10 cellular contexts compared by ENCODE assay signal in genomic region chr22:17777717-17778044, GRCh38. TPM values are rescaled to one million over a fixed set of nuclear protein-coding genes. Genes with fewer than 3 reads are reported as not detected.
DNase-seq lines count a peak whose midpoint lies in the region; ATAC-seq and TF ChIP-seq lines count a peak whose summit lies in the region.
"Had no signal": no experiment of that assay in that cellular context is flagged by ENCODE, and none has a peak within 500 bp of the region (broad histone marks: within the 10 kb centered on the region; RNA-seq: fewer than 3 reads in every experiment).

No MANE protein-coding gene starts in this region.

- DNase-seq in activated CD4-positive, alpha-beta T cell treated with anti-CD3 and anti-CD28 coated beads for 36 hours, result no peak
- DNase-seq in activated CD4-positive, alpha-beta T cell treated with anti-CD3 and anti-CD28 coated beads, Interleukin-2, amount 50 U/mL, for 48 hours, result no peak
- DNase-seq in immature natural killer cell, result no peak
- no peak for DNase-seq in stimulated activated effector memory CD8-positive, alpha-beta T cell treated with anti-CD3 and anti-CD28 coated beads, Interleukin-12 subunit alpha, Interleukin-12 subunit beta, amount 100 ng/mL, for 72 hours (ENCODE audit: low spot score in 2 of 2)
- no peak for DNase-seq in NCI-H526 (lab: John Stamatoyannopoulos, UW)
- DNase-seq in foreskin keratinocyte, result no peak
- DNase-seq: NCI-H1694 treated with DMSO at 0.1 percent for 48 hours, retina had no signal

- H3K79me2 ChIP-seq in SU-DHL-6 (ENCODE audit: insufficient read depth, low read length), result no peaks in the 10 kb centered on the region; the same call in 1 of the 2 replicates

- no peaks in the 10 kb centered on the region for H3K9me3 Mint-ChIP-seq in activated CD4-positive, alpha-beta T cell treated with anti-CD3 and anti-CD28 coated beads for 36 hours (ENCODE audit: low read depth)
- H3K9me3 Mint-ChIP-seq in immature natural killer cell, result no peaks in the 10 kb centered on the region
- no peaks in the 10 kb centered on the region for H3K9me3 Mint-ChIP-seq in stimulated activated effector memory CD8-positive, alpha-beta T cell treated with anti-CD3 and anti-CD28 coated beads, Interleukin-12 subunit alpha, Interleukin-12 subunit beta, amount 100 ng/mL, for 72 hours

- TF ChIP-seq CTCF in SU-DHL-6 (IDR thresholded peaks at IDR 0.05; ENCODE audit: insufficient read depth, low read length, poor library complexity, severe bottlenecking) (no peak), foreskin keratinocyte (conservative IDR thresholded peaks at IDR 0.05) (no peak)

- H3K4me3 ChIP-seq in SU-DHL-6 (ENCODE audit: insufficient read depth, low read length, poor library complexity, severe bottlenecking), result peak overlapping the region; percentile 40

- no peaks in the 10 kb centered on the region for H4K20me1 ChIP-seq in SU-DHL-6 (ENCODE audit: low read depth, low read length)

- ATAC-seq in activated CD4-positive, alpha-beta T cell treated with anti-CD3 and anti-CD28 coated beads for 36 hours, result no peak
- no peak for ATAC-seq in stimulated activated effector memory CD8-positive, alpha-beta T cell treated with anti-CD3 and anti-CD28 coated beads, Interleukin-12 subunit alpha, Interleukin-12 subunit beta, amount 100 ng/mL, for 72 hours
- ATAC-seq in HG03139 (IDR thresholded peaks at IDR 0.05; ENCODE audit: unreplicated experiment) (no peak), foreskin keratinocyte (no peak)

- intact Hi-C loops in activated CD4-positive, alpha-beta T cell treated with anti-CD3 and anti-CD28 coated beads for 36 hours (cut with DNase I, micrococcal nuclease), result loop anchor here (1.0 to 5.0 kb wide), 2 partner anchors 10 to 560 kb away; partner anchors contain the start of gene ADA2 (in 1 of the 2)

- H3K27ac ChIP-seq in SU-DHL-6 (ENCODE audit: low read depth, low read length) (no peak overlapping the region), foreskin keratinocyte (no peak overlapping the region)

- H3K27ac Mint-ChIP-seq in activated CD4-positive, alpha-beta T cell treated with anti-CD3 and anti-CD28 coated beads for 36 hours, result peak overlapping the region; percentile 99
- H3K27ac Mint-ChIP-seq in immature natural killer cell, result peak overlapping the region; percentile 95 to 99 (median 98)
- peak overlapping the region; percentile 98 for H3K27ac Mint-ChIP-seq in stimulated activated effector memory CD8-positive, alpha-beta T cell treated with anti-CD3 and anti-CD28 coated beads, Interleukin-12 subunit alpha, Interleukin-12 subunit beta, amount 100 ng/mL, for 72 hours

- no peaks in the 10 kb centered on the region for H3K9me3 ChIP-seq in SU-DHL-6 (ENCODE audit: insufficient read depth, low read length)

- H3K4me1 Mint-ChIP-seq in activated CD4-positive, alpha-beta T cell treated with anti-CD3 and anti-CD28 coated beads for 36 hours, result peaks cover 83% of the 10 kb centered on the region
- peaks cover 85 to 87% of the 10 kb centered on the region in 2 donors for H3K4me1 Mint-ChIP-seq in immature natural killer cell
- peaks cover 79% of the 10 kb centered on the region for H3K4me1 Mint-ChIP-seq in stimulated activated effector memory CD8-positive, alpha-beta T cell treated with anti-CD3 and anti-CD28 coated beads, Interleukin-12 subunit alpha, Interleukin-12 subunit beta, amount 100 ng/mL, for 72 hours

- no peaks in the 10 kb centered on the region for H3K27me3 Mint-ChIP-seq in activated CD4-positive, alpha-beta T cell treated with anti-CD3 and anti-CD28 coated beads for 36 hours
- H3K27me3 Mint-ChIP-seq in immature natural killer cell (ENCODE audit: low read depth in 3 of 3), result peaks cover 7 to 25% (median 10%) of the 10 kb centered on the region in 3 donors

- peak overlapping the region; percentile 58 for H3K9ac ChIP-seq in SU-DHL-6 (ENCODE audit: low read length)

- no peak overlapping the region for H2AFZ ChIP-seq in SU-DHL-6 (ENCODE audit: low read depth, low read length, severe bottlenecking)

- H3F3A ChIP-seq in SU-DHL-6 (ENCODE audit: insufficient read depth), result peaks cover 5% of the 10 kb centered on the region; the same call in 1 of the 2 replicates

- peaks cover 9% of the 10 kb centered on the region for H3K4me1 ChIP-seq in foreskin keratinocyte

- H3K36me3 ChIP-seq in SU-DHL-6 (ENCODE audit: low read length), result no peaks in the 10 kb centered on the region

- POLR2A ChIA-PET in activated CD4-positive, alpha-beta T cell treated with anti-CD3 and anti-CD28 coated beads for 36 hours (lab: Charles Lee), result interaction anchor here (0.6 kb wide), 1 partner anchor 671 kb away, joined by 3 read pairs; no protein-coding TSS in a partner anchor

- no peaks in the 10 kb centered on the region for H3K9me2 ChIP-seq in SU-DHL-6 (replicated peaks; ENCODE audit: insufficient read depth, low read length)

- peaks cover 3% of the 10 kb centered on the region for H3K36me3 Mint-ChIP-seq in activated CD4-positive, alpha-beta T cell treated with anti-CD3 and anti-CD28 coated beads for 36 hours (ENCODE audit: low read depth)
- no peaks in the 10 kb centered on the region for H3K36me3 Mint-ChIP-seq in immature natural killer cell
- H3K36me3 Mint-ChIP-seq in stimulated activated effector memory CD8-positive, alpha-beta T cell treated with anti-CD3 and anti-CD28 coated beads, Interleukin-12 subunit alpha, Interleukin-12 subunit beta, amount 100 ng/mL, for 72 hours, result peaks cover 5% of the 10 kb centered on the region

- H3K27me3 ChIP-seq in SU-DHL-6 (ENCODE audit: low read length) (no peaks in the 10 kb centered on the region), foreskin keratinocyte (peaks cover 8% of the 10 kb centered on the region)

- peak overlapping the region; percentile 53 for H3K4me2 ChIP-seq in SU-DHL-6 (ENCODE audit: low read depth, low read length, poor library complexity, severe bottlenecking)

- peak overlapping the region; percentile 89 for H3K4me3 Mint-ChIP-seq in activated CD4-positive, alpha-beta T cell treated with anti-CD3 and anti-CD28 coated beads for 36 hours
- peak overlapping the region; percentile 93 to 98 (median 95) for H3K4me3 Mint-ChIP-seq in immature natural killer cell
- H3K4me3 Mint-ChIP-seq in stimulated activated effector memory CD8-positive, alpha-beta T cell treated with anti-CD3 and anti-CD28 coated beads, Interleukin-12 subunit alpha, Interleukin-12 subunit beta, amount 100 ng/mL, for 72 hours, result peak overlapping the region; percentile 91

- CTCF ChIA-PET in activated CD4-positive, alpha-beta T cell treated with anti-CD3 and anti-CD28 coated beads for 36 hours (lab: Charles Lee), result interaction anchor here (0.6 to 2.3 kb wide), 6 partner anchors 8 to 105 kb away, joined by 3 to 8 read pairs (median 3); no protein-coding TSS in a partner anchor

RNA-seq across cellular contexts. Expression of gene BID, which starts 3.4 kb away (rescaled TPM):
- total RNA-seq in activated CD4-positive, alpha-beta T cell treated with anti-CD3 and anti-CD28 coated beads for 36 hours, result 10 to 100 TPM; 16.8 to 27.1 TPM
- polyA plus RNA-seq in immature natural killer cell (100 to 1,000 TPM; 110 to 180 (median 164) TPM), foreskin keratinocyte (53.1 and 57.5 TPM in 2 replicates)
- total RNA-seq in foreskin keratinocyte, result 37.0 and 43.1 TPM in 2 replicates
